13 cellular contexts compared by ENCODE assay signal in genomic region chr9:71504636-71505035, GRCh38.
"Had no signal": no experiment of that assay in that cellular context is flagged by ENCODE, and none has a peak within 500 bp of the region (broad histone marks: within the 10 kb centered on the region; RNA-seq: fewer than 3 reads in every experiment).

No MANE protein-coding gene starts in this region.

- H3K9me3 Mint-ChIP-seq: activated T-helper 17 cell treated with anti-CD3 and anti-CD28 coated beads, Interleukin-2, amount 50 U/mL, for 72 hours; T-helper 2 cell treated with Interferon-gamma antibody and Interleukin-4, amounts not matched to agents 5 μg/mL and 100 μg/mL, for 36 hours had no signal

- H3K4me1 Mint-ChIP-seq: activated naive CD8-positive, alpha-beta T cell treated with anti-CD3 and anti-CD28 coated beads, Interleukin-2, amount 50 U/mL, for 24 hours; activated T-helper 17 cell treated with anti-CD3 and anti-CD28 coated beads, Interleukin-2, amount 50 U/mL, for 72 hours had no signal

- H3K4me3 ChIP-seq: cardiac muscle cell, esophagus muscularis mucosa, pancreas, thyroid gland had no signal

- H3K4me1 ChIP-seq: pancreas, thyroid gland had no signal

- H3K4me3 Mint-ChIP-seq: activated naive CD8-positive, alpha-beta T cell treated with anti-CD3 and anti-CD28 coated beads, Interleukin-2, amount 50 U/mL, for 24 hours; activated T-helper 17 cell treated with anti-CD3 and anti-CD28 coated beads, Interleukin-2, amount 50 U/mL, for 72 hours; T-helper 2 cell treated with Interferon-gamma antibody and Interleukin-4, amounts not matched to agents 5 μg/mL and 100 μg/mL, for 36 hours had no signal

- H3K36me3 ChIP-seq: cardiac muscle cell, esophagus muscularis mucosa, pancreas, thyroid gland had no signal

- H3K27me3 ChIP-seq: cardiac muscle cell, esophagus muscularis mucosa, pancreas, thyroid gland had no signal

- H3K27ac Mint-ChIP-seq: activated naive CD8-positive, alpha-beta T cell treated with anti-CD3 and anti-CD28 coated beads, Interleukin-2, amount 50 U/mL, for 24 hours; activated T-helper 17 cell treated with anti-CD3 and anti-CD28 coated beads, Interleukin-2, amount 50 U/mL, for 72 hours; T-helper 2 cell treated with Interferon-gamma antibody and Interleukin-4, amounts not matched to agents 5 μg/mL and 100 μg/mL, for 36 hours had no signal

- DNase-seq: activated CD4-positive, alpha-beta T cell treated with anti-CD3 and anti-CD28 coated beads, Interleukin-2, amount 50 U/mL, for 1 hour; activated naive CD4-positive, alpha-beta T cell treated with Interleukin-2 at 50 U/mL for 16 hours; activated naive CD8-positive, alpha-beta T cell treated with anti-CD3 and anti-CD28 coated beads, Interleukin-2, amount 50 U/mL, for 24 hours; aorta; glutamatergic neuron; pancreas; stimulated activated CD4-positive, alpha-beta T cell treated with anti-CD3 and anti-CD28 coated beads, Interleukin-12 subunit alpha, Interleukin-12 subunit beta, amount 100 ng/mL, for 4 hours; stimulated activated CD4-positive, alpha-beta T cell treated with anti-CD3 and anti-CD28 coated beads, Interleukin-2, amount 100 ng/mL, for 24 hours; thyroid gland had no signal

- H3K27ac ChIP-seq: cardiac muscle cell, esophagus muscularis mucosa, pancreas, thyroid gland had no signal

- ATAC-seq: activated naive CD8-positive, alpha-beta T cell treated with anti-CD3 and anti-CD28 coated beads, Interleukin-2, amount 50 U/mL, for 24 hours; activated T-helper 17 cell treated with anti-CD3 and anti-CD28 coated beads, Interleukin-2, amount 50 U/mL, for 72 hours; pancreas had no signal

- H3K27me3 Mint-ChIP-seq: activated naive CD8-positive, alpha-beta T cell treated with anti-CD3 and anti-CD28 coated beads, Interleukin-2, amount 50 U/mL, for 24 hours had no signal

- H3K9me3 ChIP-seq: pancreas, thyroid gland had no signal
